Comparison of ENCODE assay signal across 21 cellular contexts in the genomic region with DNA sequence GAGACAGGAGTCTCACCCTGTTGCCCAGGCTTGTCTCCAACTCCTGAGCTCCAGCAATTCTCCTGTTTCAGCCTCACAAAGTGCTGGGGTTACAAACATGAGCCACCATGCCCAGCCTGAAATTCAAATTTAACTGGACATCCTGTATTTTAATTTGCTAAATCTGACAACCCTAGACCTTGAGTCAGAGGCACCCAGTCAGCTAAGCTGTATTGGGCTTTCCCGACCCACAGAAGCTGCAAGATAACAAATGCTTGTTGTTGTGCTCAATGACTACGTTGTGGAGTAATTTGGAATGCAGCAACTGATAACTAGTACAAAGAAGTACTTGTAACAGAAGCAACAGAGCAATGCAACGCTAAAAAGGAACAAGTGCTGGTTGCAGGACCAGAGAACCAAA.
DNase-seq lines count a peak whose midpoint lies in the region; ATAC-seq, FAIRE-seq and TF ChIP-seq lines count a peak whose summit lies in the region.
"Had no signal": no experiment of that assay in that cellular context is flagged by ENCODE, and none has a peak within 500 bp of the region (broad histone marks: within the 10 kb centered on the region; RNA-seq: fewer than 3 reads in every experiment).

No MANE protein-coding gene starts in this region.

- H3K79me2 ChIP-seq in osteoblast (ENCODE audit: insufficient read depth, low read length) = no peaks in the 10 kb centered on the region

- H4K20me1 ChIP-seq in osteoblast (ENCODE audit: insufficient read depth, low read length) = no peaks in the 10 kb centered on the region

- no peak overlapping the region for H3K27ac ChIP-seq in body of pancreas
- H3K27ac ChIP-seq in osteoblast (ENCODE audit: low read depth, low read length) = no peak overlapping the region
- H3K27ac ChIP-seq: esophagus muscularis mucosa, WERI-Rb-1 had no signal

- 42 to 50% methylated on average over 3 of the region's 3 CpGs for WGBS in body of pancreas, 2 donors

- H3K4me1 ChIP-seq in body of pancreas (peaks cover 23% of the 10 kb centered on the region), osteoblast (ENCODE audit: insufficient read depth, low read length) (peaks cover 20% of the 10 kb centered on the region)
- H3K4me1 ChIP-seq: esophagus muscularis mucosa had no signal

- TF ChIP-seq POLR2A in body of pancreas (IDR thresholded peaks at IDR 0.05) = no peak

- no peak for TF ChIP-seq CTCF in body of pancreas (IDR thresholded peaks at IDR 0.05)
- no peak for TF ChIP-seq CTCF in osteoblast (IDR thresholded peaks at IDR 0.05; ENCODE audit: extremely low read depth, low read depth, low read length)

- ATAC-seq in body of pancreas = peak; percentile 33
- ATAC-seq in GM21367 (IDR thresholded peaks at IDR 0.05; ENCODE audit: unreplicated experiment) = no peak
- ATAC-seq in HG03439 (IDR thresholded peaks at IDR 0.05; ENCODE audit: unreplicated experiment) = no peak
- ATAC-seq: naive thymus-derived CD4-positive, alpha-beta T cell; stimulated activated memory B cell treated with anti-CD40 and anti-IgM and Interleukin-4, amounts not matched to agents 10 μg/mL and 1 μg/mL and 100 μg/mL, for 72 hours had no signal

- H3K4me3 ChIP-seq in body of pancreas (no peak overlapping the region), osteoblast (ENCODE audit: insufficient read depth, low read length) (no peak overlapping the region)
- H3K4me3 ChIP-seq: esophagus muscularis mucosa had no signal

- intact Hi-C loops in body of pancreas (cut with DNase I) (no loop called here), head of caudate nucleus (cut with DNase I) (no loop called here)

- no peak overlapping the region for H2AFZ ChIP-seq in osteoblast (ENCODE audit: low read length)

- no peaks in the 10 kb centered on the region for H3K36me3 ChIP-seq in body of pancreas (replicated peaks in 1 of 2; ENCODE audit: insufficient read depth in 1 of 2, low read depth in 2 of 2)
- no peaks in the 10 kb centered on the region for H3K36me3 ChIP-seq in osteoblast (ENCODE audit: insufficient read depth, low read length)
- H3K36me3 ChIP-seq: esophagus muscularis mucosa, WERI-Rb-1 had no signal

- H3K4me2 ChIP-seq in osteoblast (ENCODE audit: insufficient read depth, low read length) = no peak overlapping the region

- H3K27me3 ChIP-seq in body of pancreas (no peaks in the 10 kb centered on the region), osteoblast (ENCODE audit: insufficient read depth, low read length) (no peaks in the 10 kb centered on the region)
- H3K27me3 ChIP-seq: esophagus muscularis mucosa had no signal

- DNase-seq in Daoy (ENCODE audit: low read depth) (peak; percentile 39), body of pancreas (peak in 1 of 4 donors; percentile 14), head of caudate nucleus (peak in 23 of 42 donors; percentile 7 to 69 (median 21)), osteoblast (ENCODE audit: insufficient read length, low spot score, missing footprints) (peak; percentile 68), mesenteric fat pad (ENCODE audit: low spot score) (no peak), urothelium cell line (ENCODE audit: low spot score) (no peak)
- DNase-seq: activated CD4-positive, alpha-beta T cell treated with anti-CD3 and anti-CD28 coated beads, Interleukin-2, amount 10 ng/mL, durations not matched to agents 24 days and 14 days; DMS79; effector memory CD4-positive, alpha-beta T cell; left cardiac atrium; MV-4-11; naive thymus-derived CD4-positive, alpha-beta T cell; NCI-H187; NCI-H748 treated with DMSO at 0.1 percent for 48 hours; WERI-Rb-1 had no signal

- H3K9me3 ChIP-seq in body of pancreas (no peaks in the 10 kb centered on the region), osteoblast (ENCODE audit: low read depth, low read length) (no peaks in the 10 kb centered on the region)
- H3K9me3 ChIP-seq: esophagus muscularis mucosa had no signal

- no peak for FAIRE-seq in urothelium cell line (lab: Jason Lieb, UNC)
- FAIRE-seq: GM12891, H54 had no signal

Comparison
In these comparisons a context has a peak if more than half of its experiments do, and no peak if none do; other contexts are left out.
1. DNase-seq: peak in Daoy (single experiment), head of caudate nucleus (23 of 42) and osteoblast (single experiment); none in mesenteric fat pad (single experiment) and urothelium cell line (single experiment).